ENCODE assay signal across 15 cellular contexts in the genomic region with DNA sequence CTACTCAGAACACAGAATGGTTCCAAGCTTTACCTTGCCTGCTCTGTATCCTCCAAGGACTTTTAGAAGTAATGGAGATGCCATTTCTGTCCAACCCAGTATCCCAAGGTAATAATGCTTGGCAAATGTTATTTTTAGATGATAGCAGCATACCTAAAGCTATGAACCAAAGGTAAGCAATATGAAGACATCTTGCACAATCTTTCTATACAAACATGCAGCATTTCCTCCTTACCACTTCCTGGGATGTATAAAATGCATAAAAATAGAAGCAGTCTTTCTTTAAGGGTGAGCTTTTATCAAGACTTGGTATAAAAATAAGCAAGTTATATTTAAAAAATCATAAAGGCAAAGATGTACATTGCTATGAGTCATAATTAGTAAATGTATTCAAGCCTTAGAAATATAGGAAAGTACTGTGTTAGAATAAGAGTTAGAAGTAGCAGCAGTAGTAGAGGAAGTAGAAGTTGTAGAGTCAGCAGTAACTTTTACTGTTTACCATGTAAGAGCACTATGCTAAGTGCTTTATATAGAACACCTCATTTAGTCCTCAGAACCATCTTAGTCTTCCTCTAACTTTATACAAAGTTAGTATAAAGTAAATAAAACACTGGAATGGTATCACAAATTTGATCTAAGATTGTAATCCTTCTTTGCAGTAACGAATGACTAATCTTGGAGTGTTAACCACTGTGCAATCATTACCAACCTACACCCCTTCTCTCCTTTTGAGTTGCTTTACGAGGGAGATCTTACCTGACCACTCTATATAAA.
DNase-seq lines count a peak whose midpoint lies in the region; ATAC-seq and TF ChIP-seq lines count a peak whose summit lies in the region.
"Had no signal": no experiment of that assay in that cellular context is flagged by ENCODE, and none has a peak within 500 bp of the region (broad histone marks: within the 10 kb centered on the region; RNA-seq: fewer than 3 reads in every experiment).

No MANE protein-coding gene starts in this region.

- H3K36me3 ChIP-seq in DOHH2 (ENCODE audit: control insufficient read depth, low read length) (no peaks in the 10 kb centered on the region), MM.1S (replicated peaks; ENCODE audit: insufficient read depth, low read length) (no peaks in the 10 kb centered on the region), mammary epithelial cell (ENCODE audit: insufficient read depth, low read length) (no peaks in the 10 kb centered on the region), mucosa of descending colon (ENCODE audit: low read depth) (no peaks in the 10 kb centered on the region)

- TF ChIP-seq CTCF in DOHH2 (IDR thresholded peaks at IDR 0.05; ENCODE audit: low read depth, low read length, poor library complexity, severe bottlenecking) (no peak), MM.1S (IDR thresholded peaks at IDR 0.05; ENCODE audit: low read length) (no peak), mammary epithelial cell (conservative IDR thresholded peaks at IDR 0.05 in 1 of 2, IDR thresholded peaks at IDR 0.05 in 1 of 2; ENCODE audit: extremely low read depth in 1 of 2, insufficient read depth in 1 of 2, low read depth in 1 of 2, low read length in 2 of 2) (no peak), mucosa of descending colon (IDR thresholded peaks at IDR 0.05) (no peak)

- H3K9ac ChIP-seq in MM.1S (ENCODE audit: low read length) (no peak overlapping the region), mammary epithelial cell (ENCODE audit: insufficient read depth, low read length) (no peak overlapping the region)

- H3K4me3 Mint-ChIP-seq in activated T-helper 2 cell treated with anti-CD3 and anti-CD28 coated beads, Interferon-gamma antibody, Interleukin-2, Interleukin-4, amounts not matched to agents 10 μg/mL and 5 μg/mL and 100 μg/mL, durations not matched to agents 14 hours and 24 hours and 36 hours (ENCODE audit: low read depth), result no peak overlapping the region
- H3K4me3 Mint-ChIP-seq: nephron had no signal

- WGBS in mammary epithelial cell (ENCODE audit: low coverage, missing lambda C conversion rate), result 15% methylated on average over 2 of the region's 2 CpGs

- H3K4me1 ChIP-seq in DOHH2 (ENCODE audit: control insufficient read depth, low read length) (peaks cover 16% of the 10 kb centered on the region), MM.1S (ENCODE audit: low read length) (peaks cover 30% of the 10 kb centered on the region), mammary epithelial cell (ENCODE audit: insufficient read depth, low read length) (peaks cover 19% of the 10 kb centered on the region), mucosa of descending colon (ENCODE audit: low read depth) (peaks cover 9% of the 10 kb centered on the region)

- no TSS peak for BruUV-seq in mammary epithelial cell (replicated peaks; lab: Mats Ljungman, UMichigan)

- H2AFZ ChIP-seq in MM.1S (ENCODE audit: low read length) (peak overlapping the region; percentile 35; the same call in 1 of the 2 replicates), mammary epithelial cell (ENCODE audit: low read depth, low read length) (peak overlapping the region; percentile 27)

- no peaks in the 10 kb centered on the region for H3K9me3 Mint-ChIP-seq in activated T-helper 2 cell treated with anti-CD3 and anti-CD28 coated beads, Interferon-gamma antibody, Interleukin-2, Interleukin-4, amounts not matched to agents 10 μg/mL and 5 μg/mL and 100 μg/mL, durations not matched to agents 14 hours and 24 hours and 36 hours
- H3K9me3 Mint-ChIP-seq: nephron had no signal

- dilution Hi-C loops in mammary epithelial cell (cut with HindIII; ENCODE audit: low sequenced_read_pairs), result no loop called here

- no peaks in the 10 kb centered on the region for H3K79me2 ChIP-seq in DOHH2 (ENCODE audit: control insufficient read depth, low read length)
- H3K79me2 ChIP-seq in MM.1S (ENCODE audit: low read length), result no peaks in the 10 kb centered on the region
- H3K79me2 ChIP-seq in mammary epithelial cell (ENCODE audit: insufficient read depth, low read length), result no peaks in the 10 kb centered on the region

- CTCF ChIA-PET in mammary epithelial cell (lab: Charles Lee; ENCODE audit: low non-redundant PET), result interaction anchor here (1.2 kb wide), 1 partner anchor 155 kb away, joined by 5 read pairs; no protein-coding TSS in a partner anchor

- H3K4me2 ChIP-seq in DOHH2 (ENCODE audit: low read length), result peak overlapping the region; percentile 6
- H3K4me2 ChIP-seq in MM.1S (ENCODE audit: low read depth, low read length), result peak overlapping the region; percentile 41
- peak overlapping the region; percentile 48 for H3K4me2 ChIP-seq in mammary epithelial cell (ENCODE audit: insufficient read depth, low read depth, low read length)

- H3K9me3 ChIP-seq in DOHH2 (ENCODE audit: control insufficient read depth, insufficient read depth, low read length) (no peaks in the 10 kb centered on the region), MM.1S (replicated peaks; ENCODE audit: insufficient read depth, low read length) (no peaks in the 10 kb centered on the region), mammary epithelial cell (replicated peaks; ENCODE audit: insufficient read depth, low read length) (no peaks in the 10 kb centered on the region), mucosa of descending colon (no peaks in the 10 kb centered on the region)
- H3K9me3 ChIP-seq: vagina had no signal

- DNase-seq in MM.1S (peak; percentile 52), mammary epithelial cell (peak; percentile 64), mucosa of descending colon (no peak), GM19240 (ENCODE audit: insufficient read length, low spot score) (no peak)
- DNase-seq in activated T-helper 2 cell treated with anti-CD3 and anti-CD28 coated beads, Interferon-gamma antibody, Interleukin-2, Interleukin-4, amounts not matched to agents 10 μg/mL and 5 μg/mL and 100 μg/mL, durations not matched to agents 14 hours and 24 hours and 36 hours (ENCODE audit: low spot score), result no peak
- no peak for DNase-seq in NK-92 treated with Interleukin-12 subunit alpha and Interleukin-12 subunit beta, amount 100 ng/mL, for 24 hours (lab: John Stamatoyannopoulos, UW)
- DNase-seq: activated naive CD4-positive, alpha-beta T cell; NCI-H1694 treated with DMSO at 0.1 percent for 48 hours; NCI-H510A; right cardiac atrium; stimulated activated CD4-positive, alpha-beta T cell treated with anti-CD3 and anti-CD28 coated beads, Interleukin-4, amount 100 ng/mL, for 24 hours had no signal

- intact Hi-C loops in mammary epithelial cell (cut with micrococcal nuclease) (no loop called here), mucosa of descending colon (cut with DNase I, micrococcal nuclease) (loop anchor here in 1 of 2 donors (10.0 kb wide), 1 partner anchor 59 kb away; no protein-coding TSS in a partner anchor)
- intact Hi-C loops in activated T-helper 2 cell treated with anti-CD3 and anti-CD28 coated beads, Interferon-gamma antibody, Interleukin-2, Interleukin-4, amounts not matched to agents 10 μg/mL and 5 μg/mL and 100 μg/mL, durations not matched to agents 14 hours and 24 hours and 36 hours (cut with micrococcal nuclease), result loop anchor here (2.0 to 10.0 kb wide), 2 partner anchors 29 to 119 kb away; no protein-coding TSS in a partner anchor

- no peak overlapping the region for H3K4me3 ChIP-seq in DOHH2 (ENCODE audit: low read length)
- H3K4me3 ChIP-seq in MM.1S (ENCODE audit: low read length), result no peak overlapping the region; the same call in 1 of the 2 replicates
- peak overlapping the region in 1 of 3 experiments; percentile 4 for H3K4me3 ChIP-seq in mammary epithelial cell (replicated peaks in 1 of 3; ENCODE audit: insufficient read depth in 1 of 3, low read depth in 2 of 3, low read length in 3 of 3)
- H3K4me3 ChIP-seq in mucosa of descending colon, result no peak overlapping the region
- H3K4me3 ChIP-seq: vagina had no signal

- H3K9me2 ChIP-seq in DOHH2 (replicated peaks; ENCODE audit: control insufficient read depth, low read length) (no peaks in the 10 kb centered on the region), MM.1S (replicated peaks; ENCODE audit: insufficient read depth, low read length) (no peaks in the 10 kb centered on the region)

- peaks cover 12% of the 10 kb centered on the region for H3K4me1 Mint-ChIP-seq in activated T-helper 2 cell treated with anti-CD3 and anti-CD28 coated beads, Interferon-gamma antibody, Interleukin-2, Interleukin-4, amounts not matched to agents 10 μg/mL and 5 μg/mL and 100 μg/mL, durations not matched to agents 14 hours and 24 hours and 36 hours (ENCODE audit: low read depth)
- H3K4me1 Mint-ChIP-seq: nephron had no signal

- H3K27me3 ChIP-seq in DOHH2 (ENCODE audit: control insufficient read depth, low read length), result no peaks in the 10 kb centered on the region
- H3K27me3 ChIP-seq in MM.1S (replicated peaks; ENCODE audit: insufficient read depth, low read length), result no peaks in the 10 kb centered on the region
- no peaks in the 10 kb centered on the region for H3K27me3 ChIP-seq in mammary epithelial cell (ENCODE audit: insufficient read depth, low read length)
- H3K27me3 ChIP-seq: vagina had no signal

- H3K27ac ChIP-seq in DOHH2 (ENCODE audit: low read depth, low read length) (no peak overlapping the region), MM.1S (ENCODE audit: low read length) (peak overlapping the region; percentile 65; the same call in 1 of the 2 replicates), mammary epithelial cell (ENCODE audit: insufficient read depth, low read depth, low read length) (peak overlapping the region; percentile 22)
- H3K27ac ChIP-seq: vagina had no signal

- H3F3A ChIP-seq in DOHH2 (ENCODE audit: control insufficient read depth, insufficient read depth), result no peaks in the 10 kb centered on the region
- peaks cover 5% of the 10 kb centered on the region; the same call in 1 of the 2 replicates for H3F3A ChIP-seq in MM.1S (ENCODE audit: insufficient read depth, low read length)

- no peaks in the 10 kb centered on the region for H4K20me1 ChIP-seq in DOHH2 (ENCODE audit: control insufficient read depth, insufficient read depth, low read depth, low read length)
- H4K20me1 ChIP-seq in MM.1S (ENCODE audit: insufficient read depth, low read length), result no peaks in the 10 kb centered on the region
- H4K20me1 ChIP-seq in mammary epithelial cell (ENCODE audit: insufficient read depth, low read length), result no peaks in the 10 kb centered on the region

- no peaks in the 10 kb centered on the region for H3K27me3 Mint-ChIP-seq in activated T-helper 2 cell treated with anti-CD3 and anti-CD28 coated beads, Interferon-gamma antibody, Interleukin-2, Interleukin-4, amounts not matched to agents 10 μg/mL and 5 μg/mL and 100 μg/mL, durations not matched to agents 14 hours and 24 hours and 36 hours (ENCODE audit: low read depth)

- no peak overlapping the region for H3K27ac Mint-ChIP-seq in activated T-helper 2 cell treated with anti-CD3 and anti-CD28 coated beads, Interferon-gamma antibody, Interleukin-2, Interleukin-4, amounts not matched to agents 10 μg/mL and 5 μg/mL and 100 μg/mL, durations not matched to agents 14 hours and 24 hours and 36 hours

- no peaks in the 10 kb centered on the region for H3K36me3 Mint-ChIP-seq in activated T-helper 2 cell treated with anti-CD3 and anti-CD28 coated beads, Interferon-gamma antibody, Interleukin-2, Interleukin-4, amounts not matched to agents 10 μg/mL and 5 μg/mL and 100 μg/mL, durations not matched to agents 14 hours and 24 hours and 36 hours (ENCODE audit: low read depth)

- ATAC-seq in mucosa of descending colon, result peak; percentile 90
- ATAC-seq in HG02981 (IDR thresholded peaks at IDR 0.05; ENCODE audit: unreplicated experiment), result no peak

- in situ Hi-C loops in mammary epithelial cell (cut with MboI; ENCODE audit: low sequenced_read_pairs in 2 of 2), result no loop called here

Comparison
In these comparisons a context has a peak if more than half of its experiments do, and no peak if none do; other contexts are left out.
1. DNase-seq: peak in MM.1S (single experiment) and mammary epithelial cell (single experiment); none in mucosa of descending colon (0 of 3), activated T-helper 2 cell treated with anti-CD3 and anti-CD28 coated beads, Interferon-gamma antibody, Interleukin-2, Interleukin-4, amounts not matched to agents 10 μg/mL and 5 μg/mL and 100 μg/mL, durations not matched to agents 14 hours and 24 hours and 36 hours (single experiment), GM19240 (single experiment) and NK-92 treated with Interleukin-12 subunit alpha and Interleukin-12 subunit beta, amount 100 ng/mL, for 24 hours (single experiment).
2. Peak in every context shown above with its lines, with median percentiles within 50 percentile points of each other: H3K4me2 ChIP-seq.